In the genomic region with DNA sequence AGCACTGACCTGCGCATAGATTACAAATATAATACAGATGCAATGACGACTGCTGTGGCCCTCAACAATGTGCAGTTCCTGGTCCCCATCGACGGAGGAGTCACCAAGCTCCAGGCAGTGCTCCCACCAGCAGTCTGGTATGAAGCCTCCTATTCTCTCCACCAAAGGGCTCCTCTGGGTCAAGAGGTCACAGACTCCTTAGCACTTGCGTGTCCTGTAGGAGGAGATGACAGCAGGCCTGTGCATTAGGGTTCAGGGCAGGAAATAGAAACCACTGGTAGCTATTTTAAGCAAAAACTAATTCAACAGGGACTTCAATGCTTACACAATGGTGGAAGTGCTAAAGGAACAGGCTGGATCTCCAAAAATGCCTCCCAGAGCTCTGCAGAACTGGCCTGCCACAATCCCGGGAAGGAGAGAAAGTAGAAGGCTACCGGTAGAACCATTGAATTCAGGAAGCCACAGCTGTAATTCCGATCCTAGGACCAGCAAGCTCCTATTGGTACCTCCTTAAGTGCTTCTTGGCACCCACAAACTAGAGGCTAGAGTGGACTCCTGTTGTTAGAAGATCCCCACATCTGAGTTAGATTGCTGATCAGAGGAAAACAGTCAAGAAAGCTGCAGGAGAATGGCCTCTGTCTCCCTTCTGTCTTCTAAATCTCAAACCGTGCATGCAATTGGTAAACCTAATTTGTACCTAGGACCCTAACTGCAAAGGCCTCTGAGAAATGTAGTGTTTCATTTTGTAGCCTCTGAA, we compare ENCODE assay signal across 15 cellular contexts. TPM values are rescaled to one million over a fixed set of nuclear protein-coding genes. Genes with fewer than 3 reads are reported as not detected.
A peak's percentile ranks its signal among the peaks of the same experiment; 100 is the strongest.
DNase-seq lines count a peak whose midpoint lies in the region; ATAC-seq and TF ChIP-seq lines count a peak whose summit lies in the region.
"Had no signal": no experiment of that assay in that cellular context is flagged by ENCODE, and none has a peak within 500 bp of the region (broad histone marks: within the 10 kb centered on the region; RNA-seq: fewer than 3 reads in every experiment).

No MANE protein-coding gene starts in this region.

- H3K27me3 Mint-ChIP-seq in stimulated activated naive B cell treated with anti-CD40 and anti-IgM and Interleukin-4, amounts not matched to agents 10 μg/mL and 1 μg/mL and 100 μg/mL, for 72 hours, result no peaks in the 10 kb centered on the region

- ATAC-seq in right cardiac atrium (no peak), HG02885 (IDR thresholded peaks at IDR 0.05; ENCODE audit: poor library complexity, unreplicated experiment) (peak; percentile 77), GM19035 (IDR thresholded peaks at IDR 0.05; ENCODE audit: unreplicated experiment) (no peak), foreskin keratinocyte (no peak)
- peak; percentile 42 to 46 for ATAC-seq in stimulated activated naive B cell treated with anti-CD40 and anti-IgM and Interleukin-4, amounts not matched to agents 10 μg/mL and 1 μg/mL and 100 μg/mL, for 72 hours (replicated peaks)

- intact Hi-C loops in right cardiac atrium (cut with DNase I), result loop anchor here in 1 of 4 donors (10.0 kb wide), 1 partner anchor 485 kb away; no protein-coding TSS in a partner anchor

- no peaks in the 10 kb centered on the region for H3K9me3 Mint-ChIP-seq in stimulated activated naive B cell treated with anti-CD40 and anti-IgM and Interleukin-4, amounts not matched to agents 10 μg/mL and 1 μg/mL and 100 μg/mL, for 72 hours

- H3K4me1 Mint-ChIP-seq in stimulated activated naive B cell treated with anti-CD40 and anti-IgM and Interleukin-4, amounts not matched to agents 10 μg/mL and 1 μg/mL and 100 μg/mL, for 72 hours, result peaks cover 8 to 10% of the 10 kb centered on the region in 2 donors

- no peak overlapping the region for H3K4me3 ChIP-seq in cardiac muscle cell
- H3K4me3 ChIP-seq in right cardiac atrium (ENCODE audit: low read length), result no peak overlapping the region
- H3K4me3 ChIP-seq: ovary, thoracic aorta had no signal

- no peak for TF ChIP-seq CTCF in cardiac muscle cell (IDR thresholded peaks at IDR 0.05; ENCODE audit: low read depth, low read length)
- no peak for TF ChIP-seq CTCF in foreskin keratinocyte (conservative IDR thresholded peaks at IDR 0.05)

- peak in 1 of 2 donors; percentile 54 for DNase-seq in cardiac muscle cell (ENCODE audit: low read depth in 1 of 2, low spot score in 1 of 2)
- DNase-seq in right cardiac atrium, result no peak
- peak; percentile 51 for DNase-seq in NOMO-1 treated with DMSO at 0.1 percent for 48 hours (lab: John Stamatoyannopoulos, UW; ENCODE audit: unreplicated experiment)
- DNase-seq in stimulated activated naive B cell treated with anti-CD40 and anti-IgM and Interleukin-4, amounts not matched to agents 10 μg/mL and 1 μg/mL and 100 μg/mL, for 72 hours, result no peak
- no peak for DNase-seq in stimulated activated CD4-positive, alpha-beta T cell treated with anti-CD3 and anti-CD28 coated beads, Interleukin-2, amount 100 ng/mL, for 48 hours
- DNase-seq in foreskin keratinocyte, result no peak
- DNase-seq: activated T-cell treated with anti-CD3 and anti-CD28 coated beads, Interleukin-2, amount 50 U/mL, for 48 hours; kidney; NCI-H82; ovary; stimulated activated CD4-positive, alpha-beta T cell treated with anti-CD3 and anti-CD28 coated beads, Interleukin-1b, Interleukin-23, amount 100 ng/mL, for 48 hours had no signal

- peak overlapping the region; percentile 90 for H3K27ac ChIP-seq in cardiac muscle cell
- no peak overlapping the region for H3K27ac ChIP-seq in right cardiac atrium (ENCODE audit: low read length)
- H3K27ac ChIP-seq in foreskin keratinocyte, result no peak overlapping the region
- H3K27ac ChIP-seq: ovary, thoracic aorta had no signal

- H3K4me3 Mint-ChIP-seq in stimulated activated naive B cell treated with anti-CD40 and anti-IgM and Interleukin-4, amounts not matched to agents 10 μg/mL and 1 μg/mL and 100 μg/mL, for 72 hours, result no peak overlapping the region

- no peaks in the 10 kb centered on the region for H3K36me3 Mint-ChIP-seq in stimulated activated naive B cell treated with anti-CD40 and anti-IgM and Interleukin-4, amounts not matched to agents 10 μg/mL and 1 μg/mL and 100 μg/mL, for 72 hours

- WGBS in right cardiac atrium, result 63% methylated on average over 9 of the region's 9 CpGs

- H3K36me3 ChIP-seq in cardiac muscle cell, result no peaks in the 10 kb centered on the region
- H3K36me3 ChIP-seq: ovary had no signal

- no peaks in the 10 kb centered on the region for H3K9me3 ChIP-seq in cardiac muscle cell (ENCODE audit: low read depth)
- no peaks in the 10 kb centered on the region for H3K9me3 ChIP-seq in right cardiac atrium (ENCODE audit: control insufficient read depth, low read length)
- H3K9me3 ChIP-seq: ovary, thoracic aorta had no signal

- H3K4me1 ChIP-seq in cardiac muscle cell (ENCODE audit: low read depth) (peaks cover 19% of the 10 kb centered on the region), right cardiac atrium (ENCODE audit: control insufficient read depth, insufficient read depth, low read length) (no peaks in the 10 kb centered on the region), foreskin keratinocyte (no peaks in the 10 kb centered on the region)

- H3K27me3 ChIP-seq in cardiac muscle cell (no peaks in the 10 kb centered on the region), right cardiac atrium (ENCODE audit: control insufficient read depth, insufficient read depth) (no peaks in the 10 kb centered on the region), foreskin keratinocyte (peaks cover 1% of the 10 kb centered on the region)
- H3K27me3 ChIP-seq: ovary had no signal

- no peak overlapping the region for H3K27ac Mint-ChIP-seq in stimulated activated naive B cell treated with anti-CD40 and anti-IgM and Interleukin-4, amounts not matched to agents 10 μg/mL and 1 μg/mL and 100 μg/mL, for 72 hours

RNA-seq across cellular contexts. Expression of a gene that starts 12.7 kb away (rescaled TPM):
- 13.2 and 28.6 TPM in 2 replicates for total RNA-seq in cardiac muscle cell
- polyA plus RNA-seq in cardiac muscle cell, result 5.3 and 16.9 TPM in 2 replicates
- total RNA-seq in right cardiac atrium, result 1 to 10 TPM in 3 of 4 donors, under 1 TPM in 1; 0.65 to 1.5 (median 1.0) TPM
- 1.2 TPM for polyA plus RNA-seq in right cardiac atrium
- total RNA-seq in foreskin keratinocyte, result not detected in 2 replicates
- not detected in 2 replicates for polyA plus RNA-seq in foreskin keratinocyte
- total RNA-seq: bronchial epithelial cell had no signal

Comparison
In these comparisons a context has a peak if more than half of its experiments do, and no peak if none do; other contexts are left out.
1. ATAC-seq: peak in HG02885 (single experiment) and stimulated activated naive B cell treated with anti-CD40 and anti-IgM and Interleukin-4, amounts not matched to agents 10 μg/mL and 1 μg/mL and 100 μg/mL, for 72 hours (2 of 2); none in right cardiac atrium (0 of 2), GM19035 (single experiment) and foreskin keratinocyte (single experiment).